In the genomic region with DNA sequence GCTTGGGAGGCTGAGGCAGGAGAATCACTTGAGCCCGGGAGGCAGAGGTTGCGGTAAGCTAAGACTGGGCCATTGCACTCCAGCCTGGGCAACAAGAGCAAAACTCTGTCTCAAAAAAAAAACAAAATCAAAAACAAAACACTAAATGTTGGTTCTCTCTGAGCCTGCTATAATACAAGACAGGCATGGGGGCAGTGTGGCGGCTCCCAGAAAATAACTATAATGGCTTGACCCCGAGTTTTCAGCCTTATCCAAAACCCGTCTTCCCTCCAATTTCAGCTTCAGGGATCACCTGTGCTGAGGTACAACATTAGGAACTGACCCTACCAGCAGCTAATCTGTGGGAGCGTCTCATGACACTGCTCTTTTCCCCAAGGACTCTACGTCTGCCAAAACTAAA, we compare ENCODE assay signal across 20 cellular contexts. TPM values are rescaled to one million over a fixed set of nuclear protein-coding genes. Genes with fewer than 3 reads are reported as not detected.
DNase-seq lines count a peak whose midpoint lies in the region; ATAC-seq and TF ChIP-seq lines count a peak whose summit lies in the region.
"Had no signal": no experiment of that assay in that cellular context is flagged by ENCODE, and none has a peak within 500 bp of the region (broad histone marks: within the 10 kb centered on the region; RNA-seq: fewer than 3 reads in every experiment).

No MANE protein-coding gene starts in this region.

- H3K9me3 ChIP-seq in OCI-LY1 (ENCODE audit: low read length) (no peaks in the 10 kb centered on the region), upper lobe of right lung (no peaks in the 10 kb centered on the region)

- TF ChIP-seq CTCF in OCI-LY1 (IDR thresholded peaks at IDR 0.05; ENCODE audit: low read length) (no peak; the same call in 1 of the 2 replicates), epithelial cell of proximal tubule (conservative IDR thresholded peaks at IDR 0.05; ENCODE audit: low read depth, low read length) (peak; percentile 2), nephron (IDR thresholded peaks at IDR 0.05; ENCODE audit: unreplicated experiment in 3 of 3) (no peak), upper lobe of right lung (IDR thresholded peaks at IDR 0.05) (no peak)

- H3K79me2 ChIP-seq in OCI-LY1 (ENCODE audit: insufficient read depth, low read length) = no peaks in the 10 kb centered on the region

- intact Hi-C loops in upper lobe of right lung (cut with DNase I) = no loop called here

- DNase-seq in epithelial cell of proximal tubule (ENCODE audit: low read depth) (no peak), upper lobe of right lung (no peak), hypothalamus (lab: John Stamatoyannopoulos, UW) (no peak)
- no peak for DNase-seq in effector memory CD8-positive, alpha-beta T cell
- DNase-seq: activated CD4-positive, alpha-beta T cell treated with anti-CD3 and anti-CD28 coated beads, Interleukin-2, amount 50 U/mL, for 1 hour; activated CD8-positive, alpha-beta memory T cell treated with anti-CD3 and anti-CD28 coated beads, Interleukin-2, amount 50 U/mL, for 48 hours; activated gamma-delta T cell treated with Interleukin-2 at 50 U/mL for 16 hours; amniotic stem cell; DMS 273 treated with DMSO at 0.1 percent for 48 hours; effector CD4-positive, alpha-beta T cell; head of caudate nucleus; islet precursor cell; NCI-H1436; NCI-H2171 treated with DMSO at 0.1 percent for 48 hours; retina had no signal

- no peaks in the 10 kb centered on the region for H3K27me3 Mint-ChIP-seq in nephron (ENCODE audit: low read depth)
- H3K27me3 Mint-ChIP-seq in effector memory CD8-positive, alpha-beta T cell = peaks cover 6 to 18% of the 10 kb centered on the region in 2 donors

- no peaks in the 10 kb centered on the region for H3F3A ChIP-seq in OCI-LY1 (ENCODE audit: insufficient read depth, low read length)

- H3K4me3 ChIP-seq in OCI-LY1 (ENCODE audit: low read depth, low read length, poor library complexity, severe bottlenecking) = peak overlapping the region; percentile 37
- peak overlapping the region; percentile 53 for H3K4me3 ChIP-seq in epithelial cell of proximal tubule (ENCODE audit: low read depth, low read length)
- peak overlapping the region; percentile 42 for H3K4me3 ChIP-seq in upper lobe of right lung

- no peak overlapping the region for H3K27ac ChIP-seq in OCI-LY1 (ENCODE audit: low read depth, low read length, poor library complexity, severe bottlenecking)
- peak overlapping the region; percentile 72 for H3K27ac ChIP-seq in upper lobe of right lung
- H3K27ac ChIP-seq: RWPE1 had no signal

- H3K27ac Mint-ChIP-seq in nephron = peak overlapping the region in 2 of 3 experiments; percentile 83 to 94
- no peak overlapping the region for H3K27ac Mint-ChIP-seq in effector memory CD8-positive, alpha-beta T cell
- H3K27ac Mint-ChIP-seq: stimulated activated naive CD8-positive, alpha-beta T cell treated with anti-CD3 and anti-CD28 coated beads, Interleukin-15, Interleukin-2, amounts not matched to agents 100 ng/mL and 50 ng/mL, for 24 hours had no signal

- H3K4me1 ChIP-seq in OCI-LY1 (ENCODE audit: insufficient read depth, low read length, severe bottlenecking) (peaks cover 48% of the 10 kb centered on the region), upper lobe of right lung (peaks cover 20% of the 10 kb centered on the region)

- H3K4me1 Mint-ChIP-seq in nephron = peaks cover 42% of the 10 kb centered on the region
- H3K4me1 Mint-ChIP-seq in effector memory CD8-positive, alpha-beta T cell (ENCODE audit: low read depth in 2 of 2) = no peaks in the 10 kb centered on the region

- no peaks in the 10 kb centered on the region for H3K9me2 ChIP-seq in OCI-LY1 (ENCODE audit: low read depth, low read length)

- no peaks in the 10 kb centered on the region for H3K27me3 ChIP-seq in OCI-LY1 (ENCODE audit: insufficient read depth, low read length)
- H3K27me3 ChIP-seq in upper lobe of right lung = no peaks in the 10 kb centered on the region

- H3K9me3 Mint-ChIP-seq in nephron = no peaks in the 10 kb centered on the region
- no peaks in the 10 kb centered on the region for H3K9me3 Mint-ChIP-seq in effector memory CD8-positive, alpha-beta T cell
- H3K9me3 Mint-ChIP-seq: stimulated activated naive CD8-positive, alpha-beta T cell treated with anti-CD3 and anti-CD28 coated beads, Interleukin-15, Interleukin-2, amounts not matched to agents 100 ng/mL and 50 ng/mL, for 24 hours had no signal

- ATAC-seq in upper lobe of right lung (no peak), HG02973 (IDR thresholded peaks at IDR 0.05; ENCODE audit: unreplicated experiment) (no peak)
- no peak for ATAC-seq in effector memory CD8-positive, alpha-beta T cell (replicated peaks)

- no peaks in the 10 kb centered on the region for H3K36me3 ChIP-seq in OCI-LY1 (ENCODE audit: insufficient read depth, low read length)
- no peaks in the 10 kb centered on the region for H3K36me3 ChIP-seq in upper lobe of right lung

- no peaks in the 10 kb centered on the region for H3K36me3 Mint-ChIP-seq in nephron (ENCODE audit: low read depth)
- H3K36me3 Mint-ChIP-seq in effector memory CD8-positive, alpha-beta T cell (ENCODE audit: insufficient read depth) = no peaks in the 10 kb centered on the region

- no peaks in the 10 kb centered on the region for H4K20me1 ChIP-seq in OCI-LY1 (ENCODE audit: insufficient read depth, low read length)

- H3K9ac ChIP-seq in OCI-LY1 (ENCODE audit: low read length) = peak overlapping the region; percentile 45; the same call in 1 of the 2 replicates

- no peak overlapping the region for H2AFZ ChIP-seq in OCI-LY1 (ENCODE audit: low read length)

- H3K4me2 ChIP-seq in OCI-LY1 (ENCODE audit: low read length) = peak overlapping the region; percentile 66

- peak overlapping the region in 1 of 3 experiments; percentile 75 for H3K4me3 Mint-ChIP-seq in nephron
- no peak overlapping the region for H3K4me3 Mint-ChIP-seq in effector memory CD8-positive, alpha-beta T cell
- H3K4me3 Mint-ChIP-seq: stimulated activated naive CD8-positive, alpha-beta T cell treated with anti-CD3 and anti-CD28 coated beads, Interleukin-15, Interleukin-2, amounts not matched to agents 100 ng/mL and 50 ng/mL, for 24 hours had no signal

RNA-seq across cellular contexts. Expression of gene SLC7A7, which starts 0.9 kb away (rescaled TPM):
- total RNA-seq in epithelial cell of proximal tubule = 3.5 and 5.6 TPM in 2 replicates
- total RNA-seq in upper lobe of right lung = 84.4 TPM

RNA-seq across cellular contexts. Expression of gene MRPL52, which starts 15.3 kb away (rescaled TPM):
- total RNA-seq in epithelial cell of proximal tubule = 160 and 224 TPM in 2 replicates
- total RNA-seq in upper lobe of right lung = 58.4 TPM

RNA-seq across cellular contexts. Expression of gene MMP14, which starts 22.0 kb away (rescaled TPM):
- total RNA-seq in epithelial cell of proximal tubule (224 and 227 TPM in 2 replicates), upper lobe of right lung (149 TPM)

RNA-seq across cellular contexts. Expression of gene OXA1L, which starts 47.9 kb away (rescaled TPM):
- total RNA-seq in epithelial cell of proximal tubule = 99.2 and 109 TPM in 2 replicates
- 105 TPM for total RNA-seq in upper lobe of right lung

RNA-seq across cellular contexts. Expression of gene LRP10, which starts 57.2 kb away (rescaled TPM):
- total RNA-seq in epithelial cell of proximal tubule = 82.5 and 102 TPM in 2 replicates
- 142 TPM for total RNA-seq in upper lobe of right lung

Comparison
In these comparisons a context has a peak if more than half of its experiments do, and no peak if none do; other contexts are left out.
1. H3K27ac Mint-ChIP-seq: peak in nephron (2 of 3); none in effector memory CD8-positive, alpha-beta T cell (0 of 2).
2. RNA of gene SLC7A7, which starts 0.9 kb away (total RNA-seq): 84.4 TPM in upper lobe of right lung (single experiment); 3.5 to 5.6 TPM in epithelial cell of proximal tubule; every median in the first group is over 10 times any median in the second.
3. Peak in every context shown above with its lines, with median percentiles within 50 percentile points of each other: H3K4me3 ChIP-seq.